16 cellular contexts compared by ENCODE assay signal in genomic region chr11:122720482-122720881, GRCh38.
DNase-seq lines count a peak whose midpoint lies in the region; ATAC-seq, FAIRE-seq and TF ChIP-seq lines count a peak whose summit lies in the region.
"Had no signal": no experiment of that assay in that cellular context is flagged by ENCODE, and none has a peak within 500 bp of the region (broad histone marks: within the 10 kb centered on the region; RNA-seq: fewer than 3 reads in every experiment).

No MANE protein-coding gene starts in this region.

- H3K27ac ChIP-seq in AG04450 (ENCODE audit: low read depth, low read length) (peak overlapping the region; percentile 23), KOPT-K1 (ENCODE audit: low read depth, low read length, poor library complexity, severe bottlenecking) (peak overlapping the region; percentile 99), keratinocyte (ENCODE audit: control insufficient read depth, insufficient read depth, low read length) (peak overlapping the region; percentile 2), esophagus muscularis mucosa (replicated peaks in 1 of 4) (no peak overlapping the region)
- H3K27ac ChIP-seq: ovary had no signal

- H3K4me3 ChIP-seq in AG04450 (ENCODE audit: low read depth, low read length) (no peak overlapping the region), keratinocyte (ENCODE audit: control insufficient read depth in 2 of 3, extremely low read depth in 1 of 3, insufficient read depth in 2 of 3, low read depth in 1 of 3, low read length in 3 of 3) (no peak overlapping the region), esophagus muscularis mucosa (no peak overlapping the region)
- H3K4me3 ChIP-seq: ovary had no signal

- peaks cover 6% of the 10 kb centered on the region for H4K20me1 ChIP-seq in keratinocyte (ENCODE audit: control insufficient read depth, extremely low read depth, insufficient read depth, low read length)

- peaks cover 37% of the 10 kb centered on the region for H3K79me2 ChIP-seq in keratinocyte (ENCODE audit: control insufficient read depth, insufficient read depth, low read length)

- no peak overlapping the region for H2AFZ ChIP-seq in keratinocyte (ENCODE audit: control insufficient read depth, low read length)

- TF ChIP-seq POLR2A in esophagus muscularis mucosa (IDR thresholded peaks at IDR 0.05; ENCODE audit: low read depth): no peak

- H3K4me2 ChIP-seq in keratinocyte (ENCODE audit: control insufficient read depth, extremely low read depth, insufficient read depth, low read depth, low read length): peak overlapping the region; percentile 65

- peaks cover 14% of the 10 kb centered on the region for H3K36me3 Mint-ChIP-seq in activated naive CD8-positive, alpha-beta T cell treated with anti-CD3 and anti-CD28 coated beads for 36 hours

- POLR2A ChIA-PET in AG04450 (lab: Yijun Ruan, JAX): interaction anchor here (0.7 to 2.3 kb wide), 3 partner anchors 11 to 77 kb away, joined by 7 to 13 read pairs (median 10); partner anchors contain the start of gene UBASH3B

- intact Hi-C loops in esophagus muscularis mucosa (cut with DNase I): no loop called here

- ATAC-seq in GM18498 (IDR thresholded peaks at IDR 0.05; ENCODE audit: unreplicated experiment): no peak
- no peak for ATAC-seq in HG02678 (IDR thresholded peaks at IDR 0.05; ENCODE audit: unreplicated experiment)
- ATAC-seq: stimulated activated naive B cell treated with anti-CD40 and anti-IgM and Interleukin-4, amounts not matched to agents 10 μg/mL and 1 μg/mL and 100 μg/mL, for 72 hours had no signal

- H3K36me3 ChIP-seq in KOPT-K1 (ENCODE audit: insufficient read depth, low read length): no peaks in the 10 kb centered on the region
- peaks cover 0 to 3% of the 10 kb centered on the region in 2 experiments for H3K36me3 ChIP-seq in keratinocyte (ENCODE audit: control insufficient read depth in 2 of 2, extremely low read depth in 1 of 2, insufficient read depth in 2 of 2, low read length in 2 of 2)
- no peaks in the 10 kb centered on the region for H3K36me3 ChIP-seq in esophagus muscularis mucosa
- H3K36me3 ChIP-seq: ovary had no signal

- 85% methylated on average over 3 of the region's 3 CpGs for WGBS in esophagus muscularis mucosa

- H3K9me3 Mint-ChIP-seq in activated naive CD8-positive, alpha-beta T cell treated with anti-CD3 and anti-CD28 coated beads for 36 hours: no peaks in the 10 kb centered on the region
- H3K9me3 Mint-ChIP-seq: activated T-cell treated with anti-CD3 and anti-CD28 coated beads, Interleukin-2, amount 50 U/mL, for 24 hours; stimulated activated naive B cell treated with anti-CD40 and anti-IgM and Interleukin-4, amounts not matched to agents 10 μg/mL and 1 μg/mL and 100 μg/mL, for 72 hours had no signal

- peaks cover 4% of the 10 kb centered on the region for H3K9me1 ChIP-seq in keratinocyte (ENCODE audit: control insufficient read depth, extremely low read depth, insufficient read depth, low read length)

- TF ChIP-seq CTCF in AG04450 (IDR thresholded peaks at IDR 0.05; ENCODE audit: low read depth, low read length): no peak
- TF ChIP-seq CTCF in keratinocyte (optimal IDR thresholded peaks at IDR 0.05 in 1 of 3, IDR thresholded peaks at IDR 0.05 in 1 of 3, conservative IDR thresholded peaks at IDR 0.05 in 1 of 3; ENCODE audit: extremely low read depth in 1 of 3, insufficient read depth in 2 of 3, low read length in 3 of 3): no peak
- TF ChIP-seq CTCF in esophagus muscularis mucosa (IDR thresholded peaks at IDR 0.05): no peak

- H3K9me3 ChIP-seq in AG04450 (ENCODE audit: control insufficient read depth, insufficient read depth, low read length): no peaks in the 10 kb centered on the region
- H3K9me3 ChIP-seq in KOPT-K1 (ENCODE audit: insufficient read depth, low read length, poor library complexity, severe bottlenecking): no peaks in the 10 kb centered on the region
- no peaks in the 10 kb centered on the region for H3K9me3 ChIP-seq in keratinocyte (ENCODE audit: control insufficient read depth, low read depth, low read length)
- H3K9me3 ChIP-seq in esophagus muscularis mucosa: no peaks in the 10 kb centered on the region
- H3K9me3 ChIP-seq: ovary had no signal

- TF ChIP-seq EP300 in esophagus muscularis mucosa (IDR thresholded peaks at IDR 0.05): no peak

- H3K27me3 ChIP-seq in AG04450 (ENCODE audit: control insufficient read depth, insufficient read depth, low read length): no peaks in the 10 kb centered on the region
- no peaks in the 10 kb centered on the region for H3K27me3 ChIP-seq in keratinocyte (ENCODE audit: control insufficient read depth, extremely low read depth, insufficient read depth, low read length)
- H3K27me3 ChIP-seq in esophagus muscularis mucosa: no peaks in the 10 kb centered on the region
- H3K27me3 ChIP-seq: ovary had no signal

- H3K27me3 Mint-ChIP-seq in activated naive CD8-positive, alpha-beta T cell treated with anti-CD3 and anti-CD28 coated beads for 36 hours: no peaks in the 10 kb centered on the region
- H3K27me3 Mint-ChIP-seq: activated T-cell treated with anti-CD3 and anti-CD28 coated beads, Interleukin-2, amount 50 U/mL, for 24 hours had no signal

- H3K27ac Mint-ChIP-seq in activated naive CD8-positive, alpha-beta T cell treated with anti-CD3 and anti-CD28 coated beads for 36 hours: peak overlapping the region; percentile 51
- H3K27ac Mint-ChIP-seq: activated T-cell treated with anti-CD3 and anti-CD28 coated beads, Interleukin-2, amount 50 U/mL, for 24 hours had no signal

- DNase-seq in AG04450 (ENCODE audit: low read depth, low spot score): no peak
- DNase-seq in activated naive CD8-positive, alpha-beta T cell treated with anti-CD3 and anti-CD28 coated beads for 36 hours: no peak
- DNase-seq in keratinocyte (ENCODE audit: low read depth, low spot score): peak; percentile 76
- no peak for DNase-seq in middle frontal gyrus (ENCODE audit: extremely low spot score, low spot score)
- DNase-seq in esophagus muscularis mucosa (ENCODE audit: extremely low spot score): no peak
- DNase-seq: activated CD4-positive, alpha-beta T cell treated with anti-CD3 and anti-CD28 coated beads for 48 hours; activated T-cell treated with anti-CD3 and anti-CD28 coated beads, Interleukin-2, amount 50 U/mL, for 24 hours; aorta; dermis blood vessel endothelial cell; Karpas-422; NCI-H146; ovary; stimulated activated naive B cell treated with anti-CD40 and anti-IgM and Interleukin-4, amounts not matched to agents 10 μg/mL and 1 μg/mL and 100 μg/mL, for 72 hours had no signal

- no peak overlapping the region for H3K9ac ChIP-seq in keratinocyte (ENCODE audit: control insufficient read depth, extremely low read depth, insufficient read depth, low read length)

- peak; percentile 96 for FAIRE-seq in keratinocyte (lab: Jason Lieb, UNC)

- dilution Hi-C loops in keratinocyte (cut with MboI; ENCODE audit: extremely low pct_ligation_motif_present, low sequenced_read_pairs): no loop called here

- H3K4me3 Mint-ChIP-seq in activated naive CD8-positive, alpha-beta T cell treated with anti-CD3 and anti-CD28 coated beads for 36 hours: no peak overlapping the region
- H3K4me3 Mint-ChIP-seq: activated T-cell treated with anti-CD3 and anti-CD28 coated beads, Interleukin-2, amount 50 U/mL, for 24 hours; stimulated activated naive B cell treated with anti-CD40 and anti-IgM and Interleukin-4, amounts not matched to agents 10 μg/mL and 1 μg/mL and 100 μg/mL, for 72 hours had no signal

- CTCF ChIA-PET in AG04450 (lab: Charles Lee): interaction anchor here (0.6 to 1.4 kb wide), 3 partner anchors 18 to 91 kb away, joined by 3 to 5 read pairs (median 3); no protein-coding TSS in a partner anchor

- H3K4me1 Mint-ChIP-seq in activated naive CD8-positive, alpha-beta T cell treated with anti-CD3 and anti-CD28 coated beads for 36 hours: peaks cover 84% of the 10 kb centered on the region

- H3K4me1 ChIP-seq in keratinocyte (ENCODE audit: control insufficient read depth, extremely low read depth, insufficient read depth, low read length): peaks cover 43% of the 10 kb centered on the region
- H3K4me1 ChIP-seq in esophagus muscularis mucosa: no peaks in the 10 kb centered on the region

Comparison
In these comparisons a context has a peak if more than half of its experiments do, and no peak if none do; other contexts are left out.
1. H3K27ac ChIP-seq: peak in AG04450 (single experiment), KOPT-K1 (single experiment) and keratinocyte (single experiment); none in esophagus muscularis mucosa (0 of 4).